8 cellular contexts compared by ENCODE assay signal in genomic region chr22:42473484-42474193, GRCh38. TPM values are rescaled to one million over a fixed set of nuclear protein-coding genes. Genes with fewer than 3 reads are reported as not detected.
DNase-seq lines count a peak whose midpoint lies in the region; ATAC-seq and TF ChIP-seq lines count a peak whose summit lies in the region.

No MANE protein-coding gene starts in this region.

- WGBS in lung, 2 donors = 75 to 77% methylated on average over 5 of the region's 5 CpGs

- peaks cover 2% of the 10 kb centered on the region for H3K27me3 Mint-ChIP-seq in activated T-cell treated with anti-CD3 and anti-CD28 coated beads, Interleukin-2, amount 50 U/mL, for 24 hours

- DNase-seq in DMS 273 treated with DMSO at 0.1 percent for 48 hours (lab: John Stamatoyannopoulos, UW) = peak; percentile 9
- DNase-seq in HFF-Myc (ENCODE audit: extremely low read depth, low read depth) = peak; percentile 39
- DNase-seq in choroid plexus epithelial cell (ENCODE audit: low read depth) = peak; percentile 76
- no peak for DNase-seq in lung (ENCODE audit: low spot score)
- no peak for DNase-seq in activated T-cell treated with anti-CD3 and anti-CD28 coated beads, Interleukin-2, amount 50 U/mL, for 24 hours

- no peaks in the 10 kb centered on the region for H3K9me2 ChIP-seq in OCI-LY1 (ENCODE audit: low read depth, low read length)

- no peak overlapping the region for H3K27ac Mint-ChIP-seq in activated T-cell treated with anti-CD3 and anti-CD28 coated beads, Interleukin-2, amount 50 U/mL, for 24 hours

- ATAC-seq in lung (ENCODE audit: insufficient read depth, low FRiP score) (no peak), HG03571 (IDR thresholded peaks at IDR 0.05; ENCODE audit: unreplicated experiment) (no peak), GM18907 (IDR thresholded peaks at IDR 0.05; ENCODE audit: unreplicated experiment) (no peak)

- TF ChIP-seq CTCF in HFF-Myc (IDR thresholded peaks at IDR 0.05; ENCODE audit: low read depth, low read length, missing control alignments) (peak; percentile 68), OCI-LY1 (IDR thresholded peaks at IDR 0.05; ENCODE audit: low read length) (peak; percentile 74), choroid plexus epithelial cell (conservative IDR thresholded peaks at IDR 0.05; ENCODE audit: low read depth, low read length) (peak; percentile 69), lung (IDR thresholded peaks at IDR 0.05; ENCODE audit: control extremely low read depth, extremely low read depth) (peak; percentile 35)

- no peaks in the 10 kb centered on the region for H3K9me3 ChIP-seq in OCI-LY1 (ENCODE audit: low read length)
- H3K9me3 ChIP-seq in lung (ENCODE audit: control insufficient read depth in 2 of 2, insufficient read depth in 1 of 2, low read length in 1 of 2) = no peaks in the 10 kb centered on the region

- H3K9me3 Mint-ChIP-seq in activated T-cell treated with anti-CD3 and anti-CD28 coated beads, Interleukin-2, amount 50 U/mL, for 24 hours = no peaks in the 10 kb centered on the region

- no peaks in the 10 kb centered on the region for H3F3A ChIP-seq in OCI-LY1 (ENCODE audit: insufficient read depth, low read length)

- H3K9ac ChIP-seq in OCI-LY1 (ENCODE audit: low read length) = no peak overlapping the region

- H3K36me3 Mint-ChIP-seq in activated T-cell treated with anti-CD3 and anti-CD28 coated beads, Interleukin-2, amount 50 U/mL, for 24 hours (ENCODE audit: low read depth) = no peaks in the 10 kb centered on the region

- H3K4me3 ChIP-seq in HFF-Myc (replicated peaks; ENCODE audit: low read depth, low read length) (no peak overlapping the region), OCI-LY1 (ENCODE audit: low read depth, low read length, poor library complexity, severe bottlenecking) (no peak overlapping the region), choroid plexus epithelial cell (ENCODE audit: low read depth, low read length) (no peak overlapping the region), lung (no peak overlapping the region)

- H2AFZ ChIP-seq in OCI-LY1 (ENCODE audit: low read length) = no peak overlapping the region

- H3K27ac ChIP-seq in OCI-LY1 (ENCODE audit: low read depth, low read length, poor library complexity, severe bottlenecking) (no peak overlapping the region), lung (ENCODE audit: low read depth in 1 of 2, low read length in 1 of 2) (no peak overlapping the region)

- H3K79me2 ChIP-seq in OCI-LY1 (ENCODE audit: insufficient read depth, low read length) = no peaks in the 10 kb centered on the region

- H3K4me1 Mint-ChIP-seq in activated T-cell treated with anti-CD3 and anti-CD28 coated beads, Interleukin-2, amount 50 U/mL, for 24 hours (ENCODE audit: low read depth) = peaks cover 5% of the 10 kb centered on the region

- no peak overlapping the region for H3K4me2 ChIP-seq in OCI-LY1 (ENCODE audit: low read length)

- peaks cover 6% of the 10 kb centered on the region; the same call in 1 of the 2 replicates for H3K27me3 ChIP-seq in OCI-LY1 (ENCODE audit: insufficient read depth, low read length)
- H3K27me3 ChIP-seq in lung (ENCODE audit: control insufficient read depth, insufficient read depth) = no peaks in the 10 kb centered on the region

- no peaks in the 10 kb centered on the region for H4K20me1 ChIP-seq in OCI-LY1 (ENCODE audit: insufficient read depth, low read length)

- H3K4me3 Mint-ChIP-seq in activated T-cell treated with anti-CD3 and anti-CD28 coated beads, Interleukin-2, amount 50 U/mL, for 24 hours = no peak overlapping the region

- H3K4me1 ChIP-seq in OCI-LY1 (ENCODE audit: insufficient read depth, low read length, severe bottlenecking) = no peaks in the 10 kb centered on the region
- no peaks in the 10 kb centered on the region for H3K4me1 ChIP-seq in lung (ENCODE audit: control insufficient read depth in 2 of 2, insufficient read depth in 2 of 2, low read length in 2 of 2)

- no peaks in the 10 kb centered on the region for H3K36me3 ChIP-seq in OCI-LY1 (ENCODE audit: insufficient read depth, low read length)
- no peaks in the 10 kb centered on the region for H3K36me3 ChIP-seq in lung (ENCODE audit: control insufficient read depth in 2 of 2, insufficient read depth in 2 of 2, low read length in 2 of 2)

RNA-seq across cellular contexts. Expression of gene NFAM1, which starts 41.4 kb away (rescaled TPM):
- 10 to 100 TPM in 1 of 2 donors, 1 to 10 TPM in 1; 2.2 to 14.4 TPM for total RNA-seq in lung
- polyA plus RNA-seq in lung = 10 to 100 TPM in 1 of 2 donors, 1 to 10 TPM in 1; 3.6 to 24.6 TPM

RNA-seq across cellular contexts. Expression of gene RRP7A, which starts 46.0 kb away (rescaled TPM):
- total RNA-seq in lung = 10 to 100 TPM; 14.9 to 35.5 TPM
- polyA plus RNA-seq in lung = 10 to 100 TPM; 10.2 to 31.9 TPM

Comparison
In these comparisons a context has a peak if more than half of its experiments do, and no peak if none do; other contexts are left out.
1. DNase-seq: peak in DMS 273 treated with DMSO at 0.1 percent for 48 hours (single experiment), HFF-Myc (single experiment) and choroid plexus epithelial cell (single experiment); none in lung (single experiment) and activated T-cell treated with anti-CD3 and anti-CD28 coated beads, Interleukin-2, amount 50 U/mL, for 24 hours (single experiment).
2. Peak in every context shown above with its lines, with median percentiles within 50 percentile points of each other: CTCF ChIP-seq.